ENCODE assay signal across 1 cellular context in genomic region chr13:110617326-110618072, GRCh38.
TF ChIP-seq lines count a peak whose summit lies in the region.

No MANE protein-coding gene starts in this region.

TF ChIP-seq in K562, 482 proteins besides CTCF, POLR2A, EP300 and RAD21 (continued from another document):
- TF ChIP-seq ZNF347 (CRISPR knock-in tag; IDR thresholded peaks at IDR 0.05; ENCODE audit: low read depth): no peak
- no peak for TF ChIP-seq ZNF134 (CRISPR knock-in tag; conservative IDR thresholded peaks at IDR 0.05)
- TF ChIP-seq ZNF717 (CRISPR knock-in tag; IDR thresholded peaks at IDR 0.05): no peak
- no peak for TF ChIP-seq NR2C2 (CRISPR knock-in tag; IDR thresholded peaks at IDR 0.05)
- TF ChIP-seq NR2C2 (tag; IDR thresholded peaks at IDR 0.05): no peak
- no peak for TF ChIP-seq KLF16 (IDR thresholded peaks at IDR 0.05)
- no peak for TF ChIP-seq ZNF184 (CRISPR knock-in tag; IDR thresholded peaks at IDR 0.05)
- TF ChIP-seq JUNB (CRISPR knock-in tag; conservative IDR thresholded peaks at IDR 0.05): no peak
- TF ChIP-seq ARID3B (CRISPR knock-in tag; IDR thresholded peaks at IDR 0.05; ENCODE audit: borderline replicate concordance): no peak
- no peak for TF ChIP-seq HNRNPLL (IDR thresholded peaks at IDR 0.05; ENCODE audit: low read depth, low read length, poor library complexity, severe bottlenecking)
- no peak for TF ChIP-seq ZNF232 (CRISPR knock-in tag; IDR thresholded peaks at IDR 0.05)
- no peak for TF ChIP-seq ZNF41 (CRISPR knock-in tag; conservative IDR thresholded peaks at IDR 0.05)
- TF ChIP-seq ZNF133 (CRISPR knock-in tag; IDR thresholded peaks at IDR 0.05): no peak
- TF ChIP-seq GATAD2A (IDR thresholded peaks at IDR 0.05): no peak
- no peak for TF ChIP-seq THRB (CRISPR knock-in tag; conservative IDR thresholded peaks at IDR 0.05)
- TF ChIP-seq ZNF449 (CRISPR knock-in tag; IDR thresholded peaks at IDR 0.05): no peak
- TF ChIP-seq CBX1 (IDR thresholded peaks at IDR 0.05; ENCODE audit: low read depth): no peak
- TF ChIP-seq LEF1 (IDR thresholded peaks at IDR 0.05): no peak
- TF ChIP-seq ZBTB7A (IDR thresholded peaks at IDR 0.05; ENCODE audit: borderline replicate concordance, control insufficient read depth, low read depth, low read length): no peak
- no peak for TF ChIP-seq ARNT (IDR thresholded peaks at IDR 0.05)
- no peak for TF ChIP-seq LCOR (CRISPR knock-in tag; IDR thresholded peaks at IDR 0.05)
- no peak for TF ChIP-seq MAFF (IDR thresholded peaks at IDR 0.05; ENCODE audit: low read length)
- TF ChIP-seq ZBTB49 (CRISPR knock-in tag; IDR thresholded peaks at IDR 0.05; ENCODE audit: borderline replicate concordance): no peak
- TF ChIP-seq MYBL2 (IDR thresholded peaks at IDR 0.05; ENCODE audit: low read depth): no peak
- TF ChIP-seq MYBL2 (CRISPR knock-in tag; IDR thresholded peaks at IDR 0.05; ENCODE audit: borderline replicate concordance): no peak
- peak; percentile 68 for TF ChIP-seq ATF3 (IDR thresholded peaks at IDR 0.05)
- TF ChIP-seq ATF3 (CRISPR knock-in tag; conservative IDR thresholded peaks at IDR 0.05): no peak
- no peak for TF ChIP-seq PURB (CRISPR knock-in tag; IDR thresholded peaks at IDR 0.05; ENCODE audit: low read depth)
- TF ChIP-seq RBFOX2 (IDR thresholded peaks at IDR 0.05; ENCODE audit: low read depth, low read length): no peak
- TF ChIP-seq TSC22D4 (tag; IDR thresholded peaks at IDR 0.05): no peak
- TF ChIP-seq ZNF764 (CRISPR knock-in tag; IDR thresholded peaks at IDR 0.05; ENCODE audit: low read depth): no peak
- TF ChIP-seq ATF4 (CRISPR knock-in tag; IDR thresholded peaks at IDR 0.05): no peak
- no peak for TF ChIP-seq ZFPM2 (CRISPR knock-in tag; IDR thresholded peaks at IDR 0.05)
- no peak for TF ChIP-seq CHAMP1 (IDR thresholded peaks at IDR 0.05)
- TF ChIP-seq TEAD4 (IDR thresholded peaks at IDR 0.05; ENCODE audit: low read length): peak; percentile 66
- TF ChIP-seq TEAD4 (CRISPR knock-in tag; IDR thresholded peaks at IDR 0.05; ENCODE audit: borderline replicate concordance): no peak
- TF ChIP-seq TCF7L2 (IDR thresholded peaks at IDR 0.05; ENCODE audit: low read depth, low read length): no peak
- 0 out of 2 replicates have a peak, but pooled peaks have one; percentile 24 for TF ChIP-seq PML (IDR thresholded peaks at IDR 0.05; ENCODE audit: low read length)
- TF ChIP-seq NR2F6 (CRISPR knock-in tag; IDR thresholded peaks at IDR 0.05): no peak
- no peak for TF ChIP-seq RBM39 (optimal IDR thresholded peaks at IDR 0.05; ENCODE audit: low read depth, low read length)
- TF ChIP-seq PBX2 (CRISPR knock-in tag; IDR thresholded peaks at IDR 0.05; ENCODE audit: low read depth): no peak
- TF ChIP-seq PBX2 (tag; conservative IDR thresholded peaks at IDR 0.05; ENCODE audit: low read depth): no peak
- no peak for TF ChIP-seq REST (CRISPR knock-in tag; IDR thresholded peaks at IDR 0.05; ENCODE audit: low read depth)
- TF ChIP-seq CREBBP (IDR thresholded peaks at IDR 0.05; ENCODE audit: low read depth, low read length): no peak
- no peak for TF ChIP-seq USF2 (CRISPR knock-in tag; IDR thresholded peaks at IDR 0.05)
- TF ChIP-seq CXXC5 (CRISPR knock-in tag; IDR thresholded peaks at IDR 0.05): no peak
- no peak for TF ChIP-seq SREBF1 (IDR thresholded peaks at IDR 0.05; ENCODE audit: borderline replicate concordance, low read depth, low read length)
- TF ChIP-seq ZNF740 (CRISPR knock-in tag; IDR thresholded peaks at IDR 0.05): no peak
- no peak for TF ChIP-seq ZNF740 (tag; IDR thresholded peaks at IDR 0.05)
- no peak for TF ChIP-seq ZNF584 (CRISPR knock-in tag; IDR thresholded peaks at IDR 0.05; ENCODE audit: low read depth)
